9 cellular contexts compared by ENCODE assay signal in the genomic region with DNA sequence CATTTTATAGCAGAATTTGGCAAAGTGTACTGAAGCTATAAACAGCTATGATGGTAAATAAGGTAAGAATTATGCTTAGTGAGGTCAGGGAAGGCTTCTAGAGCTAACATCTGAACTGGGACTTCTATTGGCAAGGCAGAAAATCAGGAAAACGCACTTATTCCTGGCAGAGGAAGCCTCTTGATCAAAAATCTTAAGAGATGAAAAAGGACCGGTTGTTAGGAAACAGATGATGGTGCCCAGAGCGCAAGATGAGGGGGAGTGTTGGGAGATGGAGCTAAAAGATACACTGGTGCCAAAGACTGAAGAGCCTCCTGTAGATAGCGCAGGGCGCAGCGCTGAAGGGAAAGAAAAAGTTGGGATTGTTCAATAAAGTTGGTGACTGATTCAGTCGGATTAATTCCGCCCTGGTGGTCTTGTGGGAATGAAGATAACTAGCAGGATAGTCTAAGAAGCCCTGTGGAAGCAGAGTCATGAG. TPM values are rescaled to one million over a fixed set of nuclear protein-coding genes. Genes with fewer than 3 reads are reported as not detected.
DNase-seq lines count a peak whose midpoint lies in the region; ATAC-seq, FAIRE-seq and TF ChIP-seq lines count a peak whose summit lies in the region.
"Had no signal": no experiment of that assay in that cellular context is flagged by ENCODE, and none has a peak within 500 bp of the region (broad histone marks: within the 10 kb centered on the region; RNA-seq: fewer than 3 reads in every experiment).

No MANE protein-coding gene starts in this region.

- TF ChIP-seq CTCF in RWPE1 (conservative IDR thresholded peaks at IDR 0.05; ENCODE audit: low read depth) (no peak), endothelial cell of umbilical vein (IDR thresholded peaks at IDR 0.05; ENCODE audit: extremely low read depth in 1 of 2, insufficient read depth in 1 of 2, low read depth in 1 of 2, low read length in 2 of 2) (no peak), nephron (IDR thresholded peaks at IDR 0.05; ENCODE audit: unreplicated experiment in 3 of 3) (no peak)

- in situ Hi-C loops in GM23248 (cut with MboI): no loop called here

- peak overlapping the region; percentile 99 for H3K27ac ChIP-seq in GM23248
- H3K27ac ChIP-seq in RWPE1: peak overlapping the region; percentile 91
- H3K27ac ChIP-seq in endothelial cell of umbilical vein (ENCODE audit: insufficient read depth, low read depth, low read length): peak overlapping the region; percentile 85

- DNase-seq in DMS79 (lab: John Stamatoyannopoulos, UW) (peak; percentile 69), GM23248 (peak; percentile 81), RWPE1 (ENCODE audit: low spot score) (no peak), endothelial cell of umbilical vein (ENCODE audit: low read depth, low spot score) (no peak), H4 (ENCODE audit: low spot score) (no peak), NCI-H82 (lab: John Stamatoyannopoulos, UW) (no peak)

- H3K4me3 ChIP-seq in GM23248 (peak overlapping the region; percentile 98), endothelial cell of umbilical vein (replicated peaks in 1 of 3; ENCODE audit: insufficient read depth in 1 of 3, low read depth in 1 of 3, low read length in 3 of 3) (peak overlapping the region; percentile 1 to 55 (median 40))

- dilution Hi-C loops in endothelial cell of umbilical vein (cut with MboI; ENCODE audit: extremely low pct_ligation_motif_present, low sequenced_read_pairs): no loop called here

- no peak for ATAC-seq in GM19324 (IDR thresholded peaks at IDR 0.05; ENCODE audit: low FRiP score, unreplicated experiment)

- H3K4me3 Mint-ChIP-seq in nephron: peak overlapping the region; percentile 96 to 100 (median 99)

- CTCF ChIA-PET in RWPE1 (lab: Yijun Ruan, JAX): interaction anchor here (0.8 kb wide), 1 partner anchor 72 kb away, joined by 3 read pairs; no protein-coding TSS in a partner anchor
- CTCF ChIA-PET in endothelial cell of umbilical vein (lab: Charles Lee): interaction anchor here (0.8 to 2.0 kb wide), 10 partner anchors 10 to 425 kb away, joined by 3 to 5 read pairs (median 3); a partner anchor contains a TSS

- H3K27me3 Mint-ChIP-seq in nephron (ENCODE audit: low read depth): peaks cover 4% of the 10 kb centered on the region

- H3K4me1 Mint-ChIP-seq in nephron: peaks cover 38% of the 10 kb centered on the region

- peak overlapping the region; percentile 97 to 98 (median 98) for H3K27ac Mint-ChIP-seq in nephron

- no peak for TF ChIP-seq POLR2A in endothelial cell of umbilical vein (IDR thresholded peaks at IDR 0.05; ENCODE audit: low read depth, low read length)

- intact Hi-C loops in endothelial cell of umbilical vein (cut with micrococcal nuclease): loop anchor here (1.0 kb wide), 1 partner anchor 91 kb away; no protein-coding TSS in a partner anchor

- peaks cover 3% of the 10 kb centered on the region; the same call in 1 of the 2 replicates for H4K20me1 ChIP-seq in GM23248 (ENCODE audit: insufficient read depth)
- H4K20me1 ChIP-seq in endothelial cell of umbilical vein (replicated peaks; ENCODE audit: control insufficient read depth, extremely low read depth, insufficient read depth, low read length): peaks cover 10% of the 10 kb centered on the region

- peaks cover 28% of the 10 kb centered on the region for H3K4me1 ChIP-seq in GM23248 (ENCODE audit: insufficient read depth)
- peaks cover 33% of the 10 kb centered on the region for H3K4me1 ChIP-seq in endothelial cell of umbilical vein (ENCODE audit: control insufficient read depth, extremely low read depth, insufficient read depth, low read length)

- H3K9ac ChIP-seq in GM23248 (peak overlapping the region; percentile 100), endothelial cell of umbilical vein (replicated peaks; ENCODE audit: extremely low read depth, insufficient read depth, low read length) (peak overlapping the region; percentile 73)

- peak overlapping the region; percentile 68 for H2AFZ ChIP-seq in GM23248
- H2AFZ ChIP-seq in endothelial cell of umbilical vein (ENCODE audit: low read depth, low read length): peak overlapping the region; percentile 21

- FAIRE-seq in endothelial cell of umbilical vein (lab: Jason Lieb, UNC): no peak

- no peaks in the 10 kb centered on the region for H3K36me3 Mint-ChIP-seq in nephron (ENCODE audit: low read depth)

- H3K79me2 ChIP-seq in GM23248 (ENCODE audit: insufficient read depth) (peaks cover 44% of the 10 kb centered on the region), endothelial cell of umbilical vein (ENCODE audit: control insufficient read depth, insufficient read depth, low read length) (peaks cover 44% of the 10 kb centered on the region)

- TSS peak; percentile 98 for BruUV-seq in endothelial cell of umbilical vein (replicated peaks; lab: Mats Ljungman, UMichigan)

- WGBS in GM23248 (ENCODE audit: low coverage in 1 of 2, low lambda C conversion rate in 2 of 2, missing lambda C conversion rate in 2 of 2), 2 experiments: 1 to 2% methylated on average over 8 of the region's 8 CpGs

- peaks cover 2% of the 10 kb centered on the region; the same call in 1 of the 2 replicates for H3K36me3 ChIP-seq in GM23248 (ENCODE audit: low read depth)
- no peaks in the 10 kb centered on the region for H3K36me3 ChIP-seq in endothelial cell of umbilical vein (ENCODE audit: control insufficient read depth in 2 of 2, extremely low read depth in 1 of 2, insufficient read depth in 2 of 2, low read length in 2 of 2)

- H3K27me3 ChIP-seq in GM23248 (replicated peaks; ENCODE audit: insufficient read depth): no peaks in the 10 kb centered on the region
- peaks cover 0 to 1% of the 10 kb centered on the region in 2 experiments for H3K27me3 ChIP-seq in endothelial cell of umbilical vein (ENCODE audit: control insufficient read depth in 2 of 2, insufficient read depth in 2 of 2, low read length in 2 of 2)

- peak overlapping the region; percentile 89 for H3K4me2 ChIP-seq in GM23248 (ENCODE audit: unreplicated experiment)
- peak overlapping the region; percentile 69 for H3K4me2 ChIP-seq in endothelial cell of umbilical vein (ENCODE audit: insufficient read depth, low read length)

- H3K9me1 ChIP-seq in endothelial cell of umbilical vein (replicated peaks; ENCODE audit: control insufficient read depth, extremely low read depth, insufficient read depth, low read length): no peaks in the 10 kb centered on the region

- POLR2A ChIA-PET in RWPE1 (lab: Yijun Ruan, JAX; ENCODE audit: low non-redundant PET): no interaction called here
- POLR2A ChIA-PET in endothelial cell of umbilical vein (lab: Charles Lee): interaction anchor here (0.7 to 2.2 kb wide), 5 partner anchors 13 to 246 kb away, joined by 4 to 7 read pairs (median 4); no protein-coding TSS in a partner anchor

- no peaks in the 10 kb centered on the region for H3K9me2 ChIP-seq in GM23248 (ENCODE audit: insufficient read depth)

- peaks cover 60% of the 10 kb centered on the region for H3F3A ChIP-seq in GM23248 (ENCODE audit: insufficient read depth)

- no peaks in the 10 kb centered on the region for H3K9me3 Mint-ChIP-seq in nephron

- H3K9me3 ChIP-seq in GM23248 (ENCODE audit: low read depth) (no peaks in the 10 kb centered on the region), endothelial cell of umbilical vein (replicated peaks; ENCODE audit: control insufficient read depth, insufficient read depth, low read length) (no peaks in the 10 kb centered on the region)

TF ChIP-seq in endothelial cell of umbilical vein, 7 proteins besides CTCF, POLR2A, EP300 and RAD21 (continues in another document):
- TF ChIP-seq POLR2AphosphoS5 (IDR thresholded peaks at IDR 0.05; ENCODE audit: insufficient read depth, low read depth, low read length): no peak
- no peak for TF ChIP-seq JUN (IDR thresholded peaks at IDR 0.05; ENCODE audit: borderline replicate concordance, insufficient read depth, insufficient read length, low read depth)
- TF ChIP-seq EZH2 (IDR thresholded peaks at IDR 0.05; ENCODE audit: borderline replicate concordance, low read depth, low read length, severe bottlenecking): no peak
- TF ChIP-seq GATA2 (IDR thresholded peaks at IDR 0.05; ENCODE audit: insufficient read depth, insufficient read length, low read depth, low read length): no peak

RNA-seq across cellular contexts. Expression of a gene that starts 0.6 kb away (rescaled TPM):
- total RNA-seq in GM23248 (2014; rRNA removed; shearing (Covaris generic)): 1,466 and 1,589 TPM in 2 replicates
- polyA plus RNA-seq in GM23248 (2016; fragmentation: Nextera tagmentation; extraction: Ambion mirVana): 1,706 and 1,740 TPM in 2 replicates
- total RNA-seq in endothelial cell of umbilical vein: 254 and 257 TPM in 2 replicates
- 111 and 135 TPM in 2 replicates for polyA plus RNA-seq in endothelial cell of umbilical vein
- polyA plus RNA-seq in endothelial cell of umbilical vein (2011; cell fraction: cytosol; rRNA removed): 141 and 147 TPM in 2 replicates
- polyA plus RNA-seq in endothelial cell of umbilical vein (2011; cell fraction: nucleus; rRNA removed): 73.4 and 109 TPM in 2 replicates
- polyA plus RNA-seq in endothelial cell of umbilical vein (2012): 287 and 288 TPM in 2 replicates
- polyA minus RNA-seq in endothelial cell of umbilical vein: 150 and 163 TPM in 2 replicates
- 51.0 TPM for polyA minus RNA-seq in endothelial cell of umbilical vein (2011; cell fraction: cytosol; rRNA and poly(A)+ RNA removed)
- polyA minus RNA-seq in endothelial cell of umbilical vein (2011; cell fraction: nucleus; rRNA and poly(A)+ RNA removed): 52.2 and 75.1 TPM in 2 replicates
- total RNA-seq in H4 (2014; rRNA removed; shearing (Covaris generic)): 462 and 489 TPM in 2 replicates

RNA-seq across cellular contexts. Expression of a gene that starts 37.0 kb away (rescaled TPM):
- not detected in 2 replicates for total RNA-seq in GM23248 (2014; rRNA removed; shearing (Covaris generic))
- polyA plus RNA-seq in GM23248 (2016; fragmentation: Nextera tagmentation; extraction: Ambion mirVana): 2.2 and 2.6 TPM in 2 replicates
- not detected in 2 replicates for total RNA-seq in endothelial cell of umbilical vein
- polyA plus RNA-seq in endothelial cell of umbilical vein: not detected in 2 replicates
- polyA plus RNA-seq in endothelial cell of umbilical vein (2011; cell fraction: cytosol; rRNA removed): not detected in 2 replicates
- polyA plus RNA-seq in endothelial cell of umbilical vein (2011; cell fraction: nucleus; rRNA removed): not detected in 2 replicates
- not detected in 2 replicates for polyA plus RNA-seq in endothelial cell of umbilical vein (2012)
- polyA minus RNA-seq in endothelial cell of umbilical vein: not detected in 2 replicates
- not detected for polyA minus RNA-seq in endothelial cell of umbilical vein (2011; cell fraction: cytosol; rRNA and poly(A)+ RNA removed)
- not detected in 2 replicates for polyA minus RNA-seq in endothelial cell of umbilical vein (2011; cell fraction: nucleus; rRNA and poly(A)+ RNA removed)
- not detected in 2 replicates for total RNA-seq in H4 (2014; rRNA removed; shearing (Covaris generic))
- total RNA-seq: T-helper 1 cell treated with Interleukin-12 subunit alpha and Interleukin-12 subunit beta and Interleukin-4 antibody, amounts not matched to agents 30 ng/mL and 1 ng/mL, for 36 hours had no signal

RNA-seq across cellular contexts. Expression of a gene that starts 53.2 kb away (rescaled TPM):
- 3.1 and 3.8 TPM in 2 replicates for total RNA-seq in GM23248 (2014; rRNA removed; shearing (Covaris generic))
- polyA plus RNA-seq in GM23248 (2016; fragmentation: Nextera tagmentation; extraction: Ambion mirVana) (2.8 and 3.9 TPM in 2 replicates), endothelial cell of umbilical vein (1.1 and 1.8 TPM in 2 replicates)
- 3.2 and 3.3 TPM in 2 replicates for total RNA-seq in endothelial cell of umbilical vein
- polyA plus RNA-seq in endothelial cell of umbilical vein (2011; cell fraction: cytosol; rRNA removed): 1.6 and 2.0 TPM in 2 replicates
- polyA plus RNA-seq in endothelial cell of umbilical vein (2011; cell fraction: nucleus; rRNA removed): 15.2 and 15.8 TPM in 2 replicates
- polyA plus RNA-seq in endothelial cell of umbilical vein (2012): 3.0 and 4.3 TPM in 2 replicates
- 3.4 and 6.3 TPM in 2 replicates for polyA minus RNA-seq in endothelial cell of umbilical vein
- not detected for polyA minus RNA-seq in endothelial cell of umbilical vein (2011; cell fraction: cytosol; rRNA and poly(A)+ RNA removed)
- polyA minus RNA-seq in endothelial cell of umbilical vein (2011; cell fraction: nucleus; rRNA and poly(A)+ RNA removed): 3.4 and 7.5 TPM in 2 replicates
- total RNA-seq in H4 (2014; rRNA removed; shearing (Covaris generic)): 5.0 and 5.2 TPM in 2 replicates

Comparison
In these comparisons a context has a peak if more than half of its experiments do, and no peak if none do; other contexts are left out.
1. DNase-seq: peak in DMS79 (single experiment) and GM23248 (single experiment); none in RWPE1 (single experiment), endothelial cell of umbilical vein (single experiment), H4 (single experiment) and NCI-H82 (single experiment).
2. Peak in every context shown above with its lines, with median percentiles within 50 percentile points of each other: H3K27ac ChIP-seq.